Comparison of ENCODE assay signal across 9 cellular contexts in the genomic region with DNA sequence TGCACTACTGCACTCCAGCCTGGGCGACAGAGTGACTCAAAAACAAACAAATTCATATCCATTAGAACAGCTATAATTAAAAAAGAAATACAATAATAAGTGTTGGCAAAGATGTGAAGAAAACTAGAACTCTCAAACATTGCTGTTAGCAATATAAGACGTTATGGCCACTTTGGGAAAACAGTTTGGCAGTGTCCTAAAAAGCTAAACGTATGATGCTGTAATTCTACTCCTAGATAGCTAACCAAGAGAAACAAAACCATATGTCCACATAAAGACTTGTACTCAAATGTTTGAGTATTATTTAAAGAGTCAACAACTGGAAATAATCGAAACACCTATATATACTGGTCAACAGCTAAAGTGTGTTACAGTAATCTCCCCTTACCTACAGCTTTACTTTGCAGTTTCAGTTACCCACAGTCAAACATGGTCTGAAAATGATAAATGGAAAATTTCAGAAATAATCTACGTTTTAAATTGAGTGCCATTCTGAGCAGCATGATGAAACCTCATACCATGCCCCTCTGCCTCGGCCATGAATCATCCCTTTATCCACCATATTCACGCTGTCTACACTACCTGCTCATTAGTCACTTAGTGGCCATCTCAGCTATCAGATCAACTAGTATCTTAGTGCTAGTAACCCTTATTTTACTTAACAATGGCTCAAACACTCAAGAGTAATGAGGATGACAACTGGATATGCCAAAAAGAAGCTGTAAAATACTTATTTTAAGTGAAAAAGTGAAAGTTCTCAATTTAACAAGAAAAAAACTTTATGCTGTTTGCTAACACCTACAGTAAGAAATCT. TPM values are rescaled to one million over a fixed set of nuclear protein-coding genes. Genes with fewer than 3 reads are reported as not detected.
A peak's percentile ranks its signal among the peaks of the same experiment; 100 is the strongest.
DNase-seq lines count a peak whose midpoint lies in the region; ATAC-seq and FAIRE-seq lines count a peak whose summit lies in the region.
"Had no signal": no experiment of that assay in that cellular context is flagged by ENCODE, and none has a peak within 500 bp of the region (broad histone marks: within the 10 kb centered on the region; RNA-seq: fewer than 3 reads in every experiment).

No MANE protein-coding gene starts in this region.

- no peaks in the 10 kb centered on the region for H3K36me3 ChIP-seq in ACC112 (ENCODE audit: insufficient read depth, low read length)

- ATAC-seq in GM21423 (IDR thresholded peaks at IDR 0.05; ENCODE audit: unreplicated experiment), result no peak
- no peak for ATAC-seq in GM18498 (IDR thresholded peaks at IDR 0.05; ENCODE audit: unreplicated experiment)

- H3K27me3 ChIP-seq in ACC112 (ENCODE audit: insufficient read depth, low read length), result no peaks in the 10 kb centered on the region

- peak overlapping the region; percentile 67 for H3K4me3 ChIP-seq in ACC112 (ENCODE audit: low read depth, low read length)

- peak; percentile 34 for DNase-seq in H4 (ENCODE audit: low spot score)
- DNase-seq in RCC 7860 (ENCODE audit: low spot score), result peak; percentile 52
- peak; percentile 79 for DNase-seq in fibroblast of peridontal ligament (ENCODE audit: extremely low read depth)
- no peak for DNase-seq in GDM1 (lab: John Stamatoyannopoulos, UW)
- DNase-seq in middle frontal gyrus (ENCODE audit: extremely low spot score, low spot score), result no peak
- DNase-seq: nephron progenitor cell had no signal

- H3K79me2 ChIP-seq in ACC112 (ENCODE audit: control insufficient read depth, insufficient read depth, low read length, unreplicated experiment), result peaks cover 41% of the 10 kb centered on the region

- peak; percentile 74 for FAIRE-seq in RCC 7860 (lab: Jason Lieb, UNC)

- H2AFZ ChIP-seq in ACC112 (ENCODE audit: low read length, unreplicated experiment), result peak overlapping the region; percentile 80

- peak overlapping the region; percentile 79 for H3K27ac ChIP-seq in ACC112 (ENCODE audit: low read depth, low read length)

- peaks cover 36% of the 10 kb centered on the region for H3K4me1 ChIP-seq in ACC112 (ENCODE audit: control insufficient read depth, insufficient read depth, low read length, unreplicated experiment)

RNA-seq across cellular contexts. Expression of a gene that starts 4.9 kb away (rescaled TPM):
- 33.2 and 33.7 TPM in 2 replicates for total RNA-seq in H4 (2014; rRNA removed; shearing (Covaris generic))

Comparison
In these comparisons a context has a peak if more than half of its experiments do, and no peak if none do; other contexts are left out.
1. DNase-seq: peak in H4 (single experiment), RCC 7860 (single experiment) and fibroblast of peridontal ligament (single experiment); none in GDM1 (single experiment) and middle frontal gyrus (single experiment).